In genomic region chr19:16373989-16374388, GRCh38 we compare ENCODE assay signal across 14 cellular contexts. TPM values are rescaled to one million over a fixed set of nuclear protein-coding genes. Genes with fewer than 3 reads are reported as not detected.
DNase-seq lines count a peak whose midpoint lies in the region; ATAC-seq and TF ChIP-seq lines count a peak whose summit lies in the region.
"Had no signal": no experiment of that assay in that cellular context is flagged by ENCODE, and none has a peak within 500 bp of the region (broad histone marks: within the 10 kb centered on the region; RNA-seq: fewer than 3 reads in every experiment).

No MANE protein-coding gene starts in this region.

- peaks cover 68% of the 10 kb centered on the region for H3K4me1 ChIP-seq in lower lobe of right lung
- peaks cover 74% of the 10 kb centered on the region for H3K4me1 ChIP-seq in thymus (ENCODE audit: control insufficient read depth, insufficient read depth, low read length)

- H3K27me3 ChIP-seq in lower lobe of right lung (ENCODE audit: low read depth) (no peaks in the 10 kb centered on the region), thymus (ENCODE audit: control insufficient read depth, insufficient read depth) (no peaks in the 10 kb centered on the region)
- H3K27me3 ChIP-seq: esophagus squamous epithelium, pancreas had no signal

- no peaks in the 10 kb centered on the region for H3K27me3 Mint-ChIP-seq in activated naive CD8-positive, alpha-beta T cell
- peaks cover 4% of the 10 kb centered on the region for H3K27me3 Mint-ChIP-seq in activated naive CD8-positive, alpha-beta T cell treated with anti-CD3 and anti-CD28 coated beads for 36 hours
- no peaks in the 10 kb centered on the region for H3K27me3 Mint-ChIP-seq in T-helper 1 cell treated with Interleukin-12 subunit alpha and Interleukin-12 subunit beta and Interleukin-4 antibody, amounts not matched to agents 30 μg/mL and 1 μg/mL, for 36 hours (ENCODE audit: low read depth)
- no peaks in the 10 kb centered on the region for H3K27me3 Mint-ChIP-seq in progenitor cell of endocrine pancreas

- TF ChIP-seq CTCF in lower lobe of right lung (IDR thresholded peaks at IDR 0.05) (no peak), progenitor cell of endocrine pancreas (IDR thresholded peaks at IDR 0.05; ENCODE audit: unreplicated experiment) (no peak)

- peaks cover 57% of the 10 kb centered on the region for H3K4me1 Mint-ChIP-seq in activated naive CD8-positive, alpha-beta T cell (ENCODE audit: low read depth)
- H3K4me1 Mint-ChIP-seq in activated naive CD8-positive, alpha-beta T cell treated with anti-CD3 and anti-CD28 coated beads for 36 hours, result peaks cover 72% of the 10 kb centered on the region
- H3K4me1 Mint-ChIP-seq in T-helper 1 cell treated with Interleukin-12 subunit alpha and Interleukin-12 subunit beta and Interleukin-4 antibody, amounts not matched to agents 30 μg/mL and 1 μg/mL, for 36 hours (ENCODE audit: low read depth), result peaks cover 69% of the 10 kb centered on the region
- peaks cover 20% of the 10 kb centered on the region for H3K4me1 Mint-ChIP-seq in progenitor cell of endocrine pancreas (ENCODE audit: low read depth)

- H3K9me3 ChIP-seq in lower lobe of right lung, result no peaks in the 10 kb centered on the region
- no peaks in the 10 kb centered on the region for H3K9me3 ChIP-seq in thymus (ENCODE audit: control insufficient read depth)
- H3K9me3 ChIP-seq: esophagus squamous epithelium, pancreas had no signal

- no peak for ATAC-seq in lower lobe of right lung
- no peak for ATAC-seq in HG02763 (IDR thresholded peaks at IDR 0.05; ENCODE audit: unreplicated experiment)
- ATAC-seq: stimulated activated naive CD8-positive, alpha-beta T cell treated with anti-CD3 and anti-CD28 coated beads, Interleukin-15, Interleukin-2, amounts not matched to agents 100 U/mL and 50 U/mL, for 24 hours had no signal

- intact Hi-C loops in lower lobe of right lung (cut with DNase I), result no loop called here

- peaks cover 21% of the 10 kb centered on the region for H3K36me3 Mint-ChIP-seq in activated naive CD8-positive, alpha-beta T cell
- peaks cover 27% of the 10 kb centered on the region for H3K36me3 Mint-ChIP-seq in activated naive CD8-positive, alpha-beta T cell treated with anti-CD3 and anti-CD28 coated beads for 36 hours
- H3K36me3 Mint-ChIP-seq in T-helper 1 cell treated with Interleukin-12 subunit alpha and Interleukin-12 subunit beta and Interleukin-4 antibody, amounts not matched to agents 30 μg/mL and 1 μg/mL, for 36 hours (ENCODE audit: low read depth), result peaks cover 39% of the 10 kb centered on the region
- peaks cover 17% of the 10 kb centered on the region for H3K36me3 Mint-ChIP-seq in progenitor cell of endocrine pancreas (ENCODE audit: insufficient read depth)

- H3K36me3 ChIP-seq in lower lobe of right lung, result peaks cover 26% of the 10 kb centered on the region
- peaks cover 4% of the 10 kb centered on the region for H3K36me3 ChIP-seq in thymus (ENCODE audit: control insufficient read depth, insufficient read depth)

- no peak overlapping the region for H3K4me3 ChIP-seq in lower lobe of right lung
- H3K4me3 ChIP-seq in thymus (ENCODE audit: low read length), result no peak overlapping the region
- H3K4me3 ChIP-seq: esophagus squamous epithelium, pancreas had no signal

- no peaks in the 10 kb centered on the region for H3K9me3 Mint-ChIP-seq in activated naive CD8-positive, alpha-beta T cell (ENCODE audit: low read depth)
- H3K9me3 Mint-ChIP-seq in activated naive CD8-positive, alpha-beta T cell treated with anti-CD3 and anti-CD28 coated beads for 36 hours, result no peaks in the 10 kb centered on the region
- H3K9me3 Mint-ChIP-seq in T-helper 1 cell treated with Interleukin-12 subunit alpha and Interleukin-12 subunit beta and Interleukin-4 antibody, amounts not matched to agents 30 μg/mL and 1 μg/mL, for 36 hours, result no peaks in the 10 kb centered on the region
- no peaks in the 10 kb centered on the region for H3K9me3 Mint-ChIP-seq in progenitor cell of endocrine pancreas (ENCODE audit: low read depth)

- peak overlapping the region; percentile 43 for H3K4me3 Mint-ChIP-seq in activated naive CD8-positive, alpha-beta T cell
- no peak overlapping the region for H3K4me3 Mint-ChIP-seq in activated naive CD8-positive, alpha-beta T cell treated with anti-CD3 and anti-CD28 coated beads for 36 hours
- peak overlapping the region; percentile 61 for H3K4me3 Mint-ChIP-seq in T-helper 1 cell treated with Interleukin-12 subunit alpha and Interleukin-12 subunit beta and Interleukin-4 antibody, amounts not matched to agents 30 μg/mL and 1 μg/mL, for 36 hours
- no peak overlapping the region for H3K4me3 Mint-ChIP-seq in progenitor cell of endocrine pancreas (ENCODE audit: low read depth)

- H3K27ac Mint-ChIP-seq in activated naive CD8-positive, alpha-beta T cell, result peak overlapping the region; percentile 22
- H3K27ac Mint-ChIP-seq in activated naive CD8-positive, alpha-beta T cell treated with anti-CD3 and anti-CD28 coated beads for 36 hours, result no peak overlapping the region
- peak overlapping the region; percentile 83 for H3K27ac Mint-ChIP-seq in T-helper 1 cell treated with Interleukin-12 subunit alpha and Interleukin-12 subunit beta and Interleukin-4 antibody, amounts not matched to agents 30 μg/mL and 1 μg/mL, for 36 hours
- H3K27ac Mint-ChIP-seq in progenitor cell of endocrine pancreas, result no peak overlapping the region

- DNase-seq in activated naive CD8-positive, alpha-beta T cell treated with anti-CD3 and anti-CD28 coated beads for 36 hours, result no peak
- DNase-seq in lower lobe of right lung, result no peak
- DNase-seq in GOT3 (lab: John Stamatoyannopoulos, UW), result no peak
- no peak for DNase-seq in progenitor cell of endocrine pancreas (ENCODE audit: low spot score, unreplicated experiment)
- DNase-seq: activated CD4-positive, alpha-beta T cell treated with anti-CD3 and anti-CD28 coated beads for 1 hour; esophagus squamous epithelium; midbrain; stimulated activated naive CD8-positive, alpha-beta T cell treated with anti-CD3 and anti-CD28 coated beads, Interleukin-15, Interleukin-2, amounts not matched to agents 100 U/mL and 50 U/mL, for 24 hours; SW 1271 had no signal

- H3K27ac ChIP-seq in lower lobe of right lung, result peak overlapping the region; percentile 76
- peak overlapping the region; percentile 84 for H3K27ac ChIP-seq in thymus (ENCODE audit: low read depth)
- H3K27ac ChIP-seq: pancreas had no signal

- 63% methylated on average over 8 of the region's 8 CpGs for WGBS in thymus

RNA-seq across cellular contexts. Expression of gene KLF2, which starts 49.4 kb away (rescaled TPM):
- total RNA-seq in activated naive CD8-positive, alpha-beta T cell treated with anti-CD3 and anti-CD28 coated beads for 36 hours, result under 1 TPM; 0.18 to 0.23 TPM
- total RNA-seq in lower lobe of right lung (137 TPM), progenitor cell of endocrine pancreas (2.7 TPM in 2 replicates)
- polyA plus RNA-seq in thymus, result 16.5 TPM

Comparison
In these comparisons a context has a peak if more than half of its experiments do, and no peak if none do; other contexts are left out.
1. H3K27ac Mint-ChIP-seq: peak in activated naive CD8-positive, alpha-beta T cell (single experiment) and T-helper 1 cell treated with Interleukin-12 subunit alpha and Interleukin-12 subunit beta and Interleukin-4 antibody, amounts not matched to agents 30 μg/mL and 1 μg/mL, for 36 hours (single experiment); none in activated naive CD8-positive, alpha-beta T cell treated with anti-CD3 and anti-CD28 coated beads for 36 hours (single experiment) and progenitor cell of endocrine pancreas (single experiment).
2. H3K4me3 Mint-ChIP-seq: peak in activated naive CD8-positive, alpha-beta T cell (single experiment) and T-helper 1 cell treated with Interleukin-12 subunit alpha and Interleukin-12 subunit beta and Interleukin-4 antibody, amounts not matched to agents 30 μg/mL and 1 μg/mL, for 36 hours (single experiment); none in activated naive CD8-positive, alpha-beta T cell treated with anti-CD3 and anti-CD28 coated beads for 36 hours (single experiment) and progenitor cell of endocrine pancreas (single experiment).
3. RNA of gene KLF2, which starts 49.4 kb away (total RNA-seq): 137 TPM in lower lobe of right lung (single experiment); 2.7 TPM in progenitor cell of endocrine pancreas and 0.18 to 0.23 TPM in activated naive CD8-positive, alpha-beta T cell treated with anti-CD3 and anti-CD28 coated beads for 36 hours; every median in the first group is over 10 times any median in the second.